Comparison of ENCODE assay signal across 22 cellular contexts in genomic region chr5:146632620-146633019, GRCh38.
"Had no signal": no experiment of that assay in that cellular context is flagged by ENCODE, and none has a peak within 500 bp of the region (broad histone marks: within the 10 kb centered on the region; RNA-seq: fewer than 3 reads in every experiment).

No MANE protein-coding gene starts in this region.

- H3K4me3 ChIP-seq: ascending aorta, body of pancreas, cardiac muscle cell had no signal

- ATAC-seq: activated naive CD4-positive, alpha-beta T cell treated with anti-CD3 and anti-CD28 coated beads, Interleukin-2, amount 50 U/mL, for 72 hours; activated naive CD8-positive, alpha-beta T cell treated with anti-CD3 and anti-CD28 coated beads, Interleukin-2, amount 50 U/mL, for 24 hours; body of pancreas; PC-3 had no signal

- H3K27me3 ChIP-seq: ascending aorta, body of pancreas, cardiac muscle cell had no signal

- H3K36me3 Mint-ChIP-seq: activated naive CD4-positive, alpha-beta T cell treated with anti-CD3 and anti-CD28 coated beads, Interleukin-2, amount 50 U/mL, for 72 hours had no signal

- H3K4me3 Mint-ChIP-seq: activated B cell treated with CpG ODN at 0.5 μM for 24 hours; activated CD4-positive, alpha-beta memory T cell treated with anti-CD3 and anti-CD28 coated beads, Interleukin-2, amount 10 ng/mL, durations not matched to agents 7 days and 5 days; activated naive CD8-positive, alpha-beta T cell treated with anti-CD3 and anti-CD28 coated beads, Interleukin-2, amount 50 U/mL, for 24 hours; activated T-helper 1 cell treated with anti-CD3 and anti-CD28 coated beads, Interleukin-12 subunit alpha, Interleukin-12 subunit beta, Interleukin-2, Interleukin-4 antibody, amounts not matched to agents 30 ng/mL and 10 ng/mL and 1 ng/mL, durations not matched to agents 14 hours and 24 hours and 36 hours; T-helper 1 cell treated with Interleukin-12 subunit alpha and Interleukin-12 subunit beta and Interleukin-4 antibody, amounts not matched to agents 30 μg/mL and 1 μg/mL, for 36 hours had no signal

- H3K36me3 ChIP-seq: ascending aorta, cardiac muscle cell had no signal

- H3K9me3 Mint-ChIP-seq: activated B cell treated with CpG ODN at 0.5 μM for 24 hours; activated CD4-positive, alpha-beta memory T cell treated with anti-CD3 and anti-CD28 coated beads, Interleukin-2, amount 10 ng/mL, durations not matched to agents 7 days and 5 days; activated naive CD4-positive, alpha-beta T cell treated with anti-CD3 and anti-CD28 coated beads, Interleukin-2, amount 50 U/mL, for 72 hours; activated naive CD8-positive, alpha-beta T cell treated with anti-CD3 and anti-CD28 coated beads, Interleukin-2, amount 50 U/mL, for 24 hours; activated T-helper 1 cell treated with anti-CD3 and anti-CD28 coated beads, Interleukin-12 subunit alpha, Interleukin-12 subunit beta, Interleukin-2, Interleukin-4 antibody, amounts not matched to agents 30 ng/mL and 10 ng/mL and 1 ng/mL, durations not matched to agents 14 hours and 24 hours and 36 hours; T-helper 1 cell treated with Interleukin-12 subunit alpha and Interleukin-12 subunit beta and Interleukin-4 antibody, amounts not matched to agents 30 μg/mL and 1 μg/mL, for 36 hours had no signal

- H3K27ac Mint-ChIP-seq: activated B cell treated with CpG ODN at 0.5 μM for 24 hours; activated CD4-positive, alpha-beta memory T cell treated with anti-CD3 and anti-CD28 coated beads, Interleukin-2, amount 10 ng/mL, durations not matched to agents 7 days and 5 days; activated naive CD4-positive, alpha-beta T cell treated with anti-CD3 and anti-CD28 coated beads, Interleukin-2, amount 50 U/mL, for 72 hours; activated naive CD8-positive, alpha-beta T cell treated with anti-CD3 and anti-CD28 coated beads, Interleukin-2, amount 50 U/mL, for 24 hours; activated T-helper 1 cell treated with anti-CD3 and anti-CD28 coated beads, Interleukin-12 subunit alpha, Interleukin-12 subunit beta, Interleukin-2, Interleukin-4 antibody, amounts not matched to agents 30 ng/mL and 10 ng/mL and 1 ng/mL, durations not matched to agents 14 hours and 24 hours and 36 hours; T-helper 1 cell treated with Interleukin-12 subunit alpha and Interleukin-12 subunit beta and Interleukin-4 antibody, amounts not matched to agents 30 μg/mL and 1 μg/mL, for 36 hours had no signal

- H3K27me3 Mint-ChIP-seq: activated B cell treated with CpG ODN at 0.5 μM for 24 hours; activated CD4-positive, alpha-beta memory T cell treated with anti-CD3 and anti-CD28 coated beads, Interleukin-2, amount 10 ng/mL, durations not matched to agents 7 days and 5 days; activated naive CD8-positive, alpha-beta T cell treated with anti-CD3 and anti-CD28 coated beads, Interleukin-2, amount 50 U/mL, for 24 hours had no signal

- H3K4me1 Mint-ChIP-seq: activated B cell treated with CpG ODN at 0.5 μM for 24 hours; activated CD4-positive, alpha-beta memory T cell treated with anti-CD3 and anti-CD28 coated beads, Interleukin-2, amount 10 ng/mL, durations not matched to agents 7 days and 5 days; activated naive CD8-positive, alpha-beta T cell treated with anti-CD3 and anti-CD28 coated beads, Interleukin-2, amount 50 U/mL, for 24 hours had no signal

- DNase-seq: activated B cell treated with CpG ODN at 0.5 μM for 24 hours; activated CD4-positive, alpha-beta memory T cell treated with anti-CD3 and anti-CD28 coated beads, Interleukin-2, amount 10 ng/mL, durations not matched to agents 7 days and 5 days; activated CD4-positive, alpha-beta T cell treated with anti-CD3 and anti-CD28 coated beads, Interleukin-2, amount 50 U/mL, for 1 hour; activated CD8-positive, alpha-beta memory T cell treated with anti-CD3 and anti-CD28 coated beads, Interleukin-2, amount 50 U/mL, for 4 hours; activated effector memory CD4-positive, alpha-beta T cell treated with Interleukin-2 at 50 U/mL for 16 hours; activated naive CD4-positive, alpha-beta T cell treated with Interleukin-2 at 50 U/mL for 16 hours; activated naive CD8-positive, alpha-beta T cell treated with anti-CD3 and anti-CD28 coated beads, Interleukin-2, amount 50 U/mL, for 24 hours; activated T-cell treated with anti-CD3 and anti-CD28 coated beads, Interleukin-2, amount 50 U/mL, for 1 hour; amniotic stem cell; body of pancreas; Kasumi-1; KBM-7; NCI-H1048; NCI-H1417 treated with DMSO at 0.1 percent for 48 hours; NCI-H1694 treated with DMSO at 0.1 percent for 48 hours; NCI-H524 treated with DMSO at 0.1 percent for 48 hours; PC-3 had no signal
